Comparison of ENCODE assay signal across 8 cellular contexts in genomic region chr1:28199328-28200233, GRCh38.
A peak's percentile ranks its signal among the peaks of the same experiment; 100 is the strongest.
DNase-seq lines count a peak whose midpoint lies in the region; ATAC-seq and TF ChIP-seq lines count a peak whose summit lies in the region.

No MANE protein-coding gene starts in this region.

- H3K4me3 Mint-ChIP-seq in stimulated activated naive CD8-positive, alpha-beta T cell treated with anti-CD3 and anti-CD28 coated beads, Interleukin-15, amount 100 ng/mL, for 72 hours, result peak overlapping the region; percentile 53 to 79

- H3K4me3 ChIP-seq in GM12864 (ENCODE audit: low read depth, low read length), result no peak overlapping the region; the same call in 1 of the 2 replicates
- no peak overlapping the region for H3K4me3 ChIP-seq in effector memory CD4-positive, alpha-beta T cell (ENCODE audit: insufficient read depth, low read depth, low read length, poor library complexity, severe bottlenecking)

- H3K9me3 Mint-ChIP-seq in stimulated activated naive CD8-positive, alpha-beta T cell treated with anti-CD3 and anti-CD28 coated beads, Interleukin-15, amount 100 ng/mL, for 72 hours, result peaks cover 12 to 21% of the 10 kb centered on the region in 2 donors

- DNase-seq in GM12864 (ENCODE audit: low read depth) (peak; percentile 96), T-helper 22 cell (ENCODE audit: low read depth) (peak; percentile 50), GM03348 (ENCODE audit: low spot score) (no peak), HPDE6-E6E7 (ENCODE audit: extremely low spot score) (no peak), NCI-H2081 treated with DMSO at 0.1 percent for 48 hours (lab: John Stamatoyannopoulos, UW) (no peak)
- peak; percentile 48 to 63 (median 53) for DNase-seq in effector memory CD4-positive, alpha-beta T cell
- peak; percentile 81 to 90 for DNase-seq in stimulated activated naive CD8-positive, alpha-beta T cell treated with anti-CD3 and anti-CD28 coated beads, Interleukin-15, amount 100 ng/mL, for 72 hours

- H3K27ac Mint-ChIP-seq in stimulated activated naive CD8-positive, alpha-beta T cell treated with anti-CD3 and anti-CD28 coated beads, Interleukin-15, amount 100 ng/mL, for 72 hours, result peak overlapping the region; percentile 79 to 98

- peaks cover 21% of the 10 kb centered on the region for H3K4me1 ChIP-seq in effector memory CD4-positive, alpha-beta T cell (ENCODE audit: control insufficient read depth, insufficient read depth, low read length, poor library complexity, severe bottlenecking)

- no peaks in the 10 kb centered on the region for H3K9me3 ChIP-seq in effector memory CD4-positive, alpha-beta T cell (ENCODE audit: control insufficient read depth, low read length)

- H3K27me3 Mint-ChIP-seq in stimulated activated naive CD8-positive, alpha-beta T cell treated with anti-CD3 and anti-CD28 coated beads, Interleukin-15, amount 100 ng/mL, for 72 hours, result no peaks in the 10 kb centered on the region

- ATAC-seq in HG02571 (IDR thresholded peaks at IDR 0.05; ENCODE audit: unreplicated experiment), result peak; percentile 71
- ATAC-seq in stimulated activated naive CD8-positive, alpha-beta T cell treated with anti-CD3 and anti-CD28 coated beads, Interleukin-15, amount 100 ng/mL, for 72 hours, result peak; percentile 94

- no peaks in the 10 kb centered on the region for H3K27me3 ChIP-seq in effector memory CD4-positive, alpha-beta T cell (replicated peaks; ENCODE audit: control insufficient read depth, insufficient read depth, low read length, poor library complexity, severe bottlenecking)

- TF ChIP-seq CTCF in GM12864 (IDR thresholded peaks at IDR 0.05; ENCODE audit: low read depth, low read length, missing control alignments), result peak; percentile 12

- H3K36me3 ChIP-seq in effector memory CD4-positive, alpha-beta T cell (ENCODE audit: control insufficient read depth, insufficient read depth, low read length), result peaks cover 33% of the 10 kb centered on the region

- no peak overlapping the region for H3K27ac ChIP-seq in effector memory CD4-positive, alpha-beta T cell (ENCODE audit: insufficient read depth, low read length, poor library complexity, severe bottlenecking)

- H3K4me1 Mint-ChIP-seq in stimulated activated naive CD8-positive, alpha-beta T cell treated with anti-CD3 and anti-CD28 coated beads, Interleukin-15, amount 100 ng/mL, for 72 hours, result peaks cover 49% of the 10 kb centered on the region

Comparison
In these comparisons a context has a peak if more than half of its experiments do, and no peak if none do; other contexts are left out.
1. DNase-seq: peak in GM12864 (single experiment), T-helper 22 cell (single experiment), effector memory CD4-positive, alpha-beta T cell (3 of 3) and stimulated activated naive CD8-positive, alpha-beta T cell treated with anti-CD3 and anti-CD28 coated beads, Interleukin-15, amount 100 ng/mL, for 72 hours (2 of 2); none in GM03348 (single experiment), HPDE6-E6E7 (single experiment) and NCI-H2081 treated with DMSO at 0.1 percent for 48 hours (single experiment).